ENCODE assay signal across 1 cellular context in the genomic region with DNA sequence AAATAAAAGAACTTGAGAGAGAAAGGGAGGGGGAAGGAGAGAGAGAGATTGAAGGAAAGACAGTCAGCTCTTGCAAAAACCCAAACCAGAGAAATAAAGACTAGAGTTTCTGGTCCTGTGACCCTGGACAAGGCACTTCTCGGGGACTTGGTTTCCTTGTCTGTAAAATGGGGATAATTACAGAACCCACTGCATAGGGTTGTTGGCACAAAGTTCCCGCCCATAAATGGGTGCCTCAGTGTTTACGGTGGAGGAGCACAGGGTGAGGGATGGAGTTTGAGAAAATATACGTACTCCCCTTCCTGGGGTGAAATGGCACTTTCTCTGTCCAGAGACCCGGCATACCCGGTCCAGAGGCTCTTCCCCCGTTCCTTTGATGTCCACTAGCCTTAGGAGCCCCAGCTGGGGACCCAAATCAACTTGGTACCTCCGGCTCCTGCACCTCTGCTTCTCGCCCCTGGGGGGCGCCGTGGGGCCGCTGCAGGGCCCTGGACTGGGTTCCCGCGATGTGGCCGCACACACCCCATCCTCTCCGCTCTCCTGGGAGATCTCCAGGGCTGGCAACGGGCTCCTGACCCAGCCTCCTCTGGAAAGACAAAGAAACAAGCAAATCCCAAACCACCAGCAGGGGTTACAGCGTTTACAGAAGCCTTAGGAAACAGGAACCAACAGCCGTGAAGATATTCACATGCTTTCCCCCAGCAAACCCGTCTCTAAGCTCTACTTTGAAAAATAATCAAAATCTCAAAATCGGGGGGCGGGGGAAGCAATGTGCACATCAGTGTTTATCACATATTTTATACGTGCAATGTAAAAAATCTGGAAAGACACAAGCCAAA.
TF ChIP-seq lines count a peak whose summit lies in the region.

No MANE protein-coding gene starts in this region.

TF ChIP-seq in neural cell, 6 proteins besides CTCF, POLR2A, EP300 and RAD21:
- TF ChIP-seq TAF1 (IDR thresholded peaks at IDR 0.05; ENCODE audit: low read depth) (no peak), MXI1 (conservative IDR thresholded peaks at IDR 0.05; ENCODE audit: poor library complexity, severe bottlenecking) (no peak), EZH2 (IDR thresholded peaks at IDR 0.05; ENCODE audit: borderline replicate concordance, insufficient read depth, low read length, poor library complexity, severe bottlenecking) (no peak), SMC3 (conservative IDR thresholded peaks at IDR 0.05; ENCODE audit: poor library complexity) (no peak)
